ENCODE assay signal across 34 cellular contexts in genomic region chr15:31102049-31102321, GRCh38. TPM values are rescaled to one million over a fixed set of nuclear protein-coding genes. Genes with fewer than 3 reads are reported as not detected.
DNase-seq lines count a peak whose midpoint lies in the region; TF ChIP-seq lines count a peak whose summit lies in the region.
"Had no signal": no experiment of that assay in that cellular context is flagged by ENCODE, and none has a peak within 500 bp of the region (broad histone marks: within the 10 kb centered on the region; RNA-seq: fewer than 3 reads in every experiment).

No MANE protein-coding gene starts in this region.

- H3K27me3 ChIP-seq in dorsolateral prefrontal cortex (no peaks in the 10 kb centered on the region), neural progenitor cell (peaks cover 9% of the 10 kb centered on the region)
- H3K27me3 ChIP-seq: adrenal gland, body of pancreas, SJSA1 had no signal

- DNase-seq in GM20000 (ENCODE audit: low spot score) (peak; percentile 1), RPMI7951 (ENCODE audit: low read depth) (peak; percentile 57), dorsolateral prefrontal cortex (no peak), neural progenitor cell (ENCODE audit: low spot score) (peak; percentile 66), NCI-H446 treated with DMSO at 0.1 percent for 48 hours (lab: John Stamatoyannopoulos, UW) (no peak), NCI-H2029 (lab: John Stamatoyannopoulos, UW) (no peak)
- no peak for DNase-seq in stimulated activated naive CD4-positive, alpha-beta T cell treated with Interleukin-2 at 50 U/mL for 16 hours (lab: John Stamatoyannopoulos, UW)
- DNase-seq in activated T-cell treated with anti-CD3 and anti-CD28 coated beads, Interleukin-2, amount 50 U/mL, for 24 hours, result no peak
- DNase-seq: activated CD4-positive, alpha-beta T cell treated with anti-CD3 and anti-CD28 coated beads, Interleukin-2, amount 50 U/mL, for 48 hours; activated CD8-positive, alpha-beta memory T cell treated with anti-CD3 and anti-CD28 coated beads, Interleukin-2, amount 50 U/mL, for 4 hours; activated naive CD4-positive, alpha-beta T cell treated with anti-CD3 and anti-CD28 coated beads for 36 hours; adrenal gland; body of pancreas; Calu3; CD4-positive, CD25-positive, alpha-beta regulatory T cell; cerebellar nuclear complex; DMS79 treated with DMSO at 0.1 percent for 48 hours; GF-D8; hippocampal formation; Kasumi-1; naive thymus-derived CD8-positive, alpha-beta T cell; NCI-H1417 treated with DMSO at 0.1 percent for 48 hours; NCI-H2081 treated with DMSO at 0.1 percent for 48 hours; NCI-H2227 treated with DMSO at 0.1 percent for 48 hours; NCI-H748 treated with DMSO at 0.1 percent for 48 hours; stimulated activated naive CD8-positive, alpha-beta T cell treated with anti-CD3 and anti-CD28 coated beads, Interleukin-15, Interleukin-2, amounts not matched to agents 100 U/mL and 50 U/mL, for 24 hours; T-helper 1 cell had no signal

- no peaks in the 10 kb centered on the region for H3K9me3 Mint-ChIP-seq in neural progenitor cell
- no peaks in the 10 kb centered on the region for H3K9me3 Mint-ChIP-seq in activated T-cell treated with anti-CD3 and anti-CD28 coated beads, Interleukin-2, amount 50 U/mL, for 24 hours
- H3K9me3 Mint-ChIP-seq: activated naive CD4-positive, alpha-beta T cell treated with anti-CD3 and anti-CD28 coated beads for 36 hours; activated T-helper 1 cell treated with anti-CD3 and anti-CD28 coated beads, Interleukin-12 subunit alpha, Interleukin-12 subunit beta, Interleukin-2, Interleukin-4 antibody, amounts not matched to agents 30 ng/mL and 10 ng/mL and 1 ng/mL, durations not matched to agents 14 hours and 24 hours and 36 hours; CD4-positive, CD25-positive, alpha-beta regulatory T cell; naive thymus-derived CD8-positive, alpha-beta T cell had no signal

- H2AFZ ChIP-seq in neural progenitor cell (replicated peaks), result no peak overlapping the region

- H3K9me3 ChIP-seq in neural progenitor cell (ENCODE audit: low read depth), result no peaks in the 10 kb centered on the region
- H3K9me3 ChIP-seq: adrenal gland, body of pancreas, SJSA1 had no signal

- no peak overlapping the region for H3K9ac ChIP-seq in neural progenitor cell

- H3K27ac ChIP-seq in dorsolateral prefrontal cortex (peak overlapping the region in 37 of 59 donors; percentile 28 to 89 (median 75)), neural progenitor cell (no peak overlapping the region)
- H3K27ac ChIP-seq: adrenal gland, body of pancreas, SJSA1 had no signal

- H4K20me1 ChIP-seq in neural progenitor cell (ENCODE audit: low read depth), result peaks cover 8% of the 10 kb centered on the region

- no peaks in the 10 kb centered on the region for H3K36me3 Mint-ChIP-seq in neural progenitor cell
- H3K36me3 Mint-ChIP-seq in activated T-cell treated with anti-CD3 and anti-CD28 coated beads, Interleukin-2, amount 50 U/mL, for 24 hours (ENCODE audit: low read depth), result no peaks in the 10 kb centered on the region
- H3K36me3 Mint-ChIP-seq: CD4-positive, CD25-positive, alpha-beta regulatory T cell; naive thymus-derived CD8-positive, alpha-beta T cell had no signal

- H3K27me3 Mint-ChIP-seq in neural progenitor cell (ENCODE audit: insufficient read depth, low read depth), result peaks cover 7% of the 10 kb centered on the region
- H3K27me3 Mint-ChIP-seq in activated T-cell treated with anti-CD3 and anti-CD28 coated beads, Interleukin-2, amount 50 U/mL, for 24 hours, result no peaks in the 10 kb centered on the region

- H3K36me3 ChIP-seq in neural progenitor cell, result no peaks in the 10 kb centered on the region
- H3K36me3 ChIP-seq: adrenal gland, SJSA1 had no signal

- no peaks in the 10 kb centered on the region for H3K79me2 ChIP-seq in neural progenitor cell (ENCODE audit: low read depth)

- no peak overlapping the region for H3K4me3 Mint-ChIP-seq in neural progenitor cell
- H3K4me3 Mint-ChIP-seq in activated T-cell treated with anti-CD3 and anti-CD28 coated beads, Interleukin-2, amount 50 U/mL, for 24 hours, result no peak overlapping the region
- H3K4me3 Mint-ChIP-seq: activated naive CD4-positive, alpha-beta T cell treated with anti-CD3 and anti-CD28 coated beads for 36 hours; activated T-helper 1 cell treated with anti-CD3 and anti-CD28 coated beads, Interleukin-12 subunit alpha, Interleukin-12 subunit beta, Interleukin-2, Interleukin-4 antibody, amounts not matched to agents 30 ng/mL and 10 ng/mL and 1 ng/mL, durations not matched to agents 14 hours and 24 hours and 36 hours; CD4-positive, CD25-positive, alpha-beta regulatory T cell; naive thymus-derived CD8-positive, alpha-beta T cell had no signal

- H3K27ac Mint-ChIP-seq in neural progenitor cell, result no peak overlapping the region
- no peak overlapping the region for H3K27ac Mint-ChIP-seq in activated T-cell treated with anti-CD3 and anti-CD28 coated beads, Interleukin-2, amount 50 U/mL, for 24 hours
- H3K27ac Mint-ChIP-seq: activated naive CD4-positive, alpha-beta T cell treated with anti-CD3 and anti-CD28 coated beads for 36 hours; activated T-helper 1 cell treated with anti-CD3 and anti-CD28 coated beads, Interleukin-12 subunit alpha, Interleukin-12 subunit beta, Interleukin-2, Interleukin-4 antibody, amounts not matched to agents 30 ng/mL and 10 ng/mL and 1 ng/mL, durations not matched to agents 14 hours and 24 hours and 36 hours; CD4-positive, CD25-positive, alpha-beta regulatory T cell had no signal

- no peak overlapping the region for H3K4me3 ChIP-seq in dorsolateral prefrontal cortex
- no peak overlapping the region for H3K4me3 ChIP-seq in neural progenitor cell
- H3K4me3 ChIP-seq: adrenal gland, body of pancreas, lung, SJSA1, skin epidermis had no signal

- H3K4me1 ChIP-seq in neural progenitor cell, result peaks cover 34% of the 10 kb centered on the region
- H3K4me1 ChIP-seq: adrenal gland had no signal

- TF ChIP-seq CTCF in GM20000 (IDR thresholded peaks at IDR 0.05; ENCODE audit: extremely low read depth, missing control alignments), result no peak
- TF ChIP-seq CTCF in dorsolateral prefrontal cortex (IDR thresholded peaks at IDR 0.05 in 54 of 56, conservative IDR thresholded peaks at IDR 0.05 in 2 of 56; ENCODE audit: low read depth in 1 of 56, partially characterized antibody in 56 of 56), result no peak
- no peak for TF ChIP-seq CTCF in neural progenitor cell (IDR thresholded peaks at IDR 0.05)

- peak overlapping the region; percentile 36 for H3K4me2 ChIP-seq in neural progenitor cell

- intact Hi-C loops in dorsolateral prefrontal cortex (cut with DNase I), result loop anchor here in 1 of 2 donors (5.0 kb wide), 2 partner anchors 120 to 180 kb away; no protein-coding TSS in a partner anchor

- H3F3A ChIP-seq in neural progenitor cell (ENCODE audit: low read depth), result peaks cover 23% of the 10 kb centered on the region

- peaks cover 43% of the 10 kb centered on the region for H3K4me1 Mint-ChIP-seq in neural progenitor cell
- peaks cover 1% of the 10 kb centered on the region for H3K4me1 Mint-ChIP-seq in activated T-cell treated with anti-CD3 and anti-CD28 coated beads, Interleukin-2, amount 50 U/mL, for 24 hours (ENCODE audit: low read depth)
- H3K4me1 Mint-ChIP-seq: CD4-positive, CD25-positive, alpha-beta regulatory T cell had no signal

RNA-seq across cellular contexts. Expression of gene TRPM1, which starts 0.5 kb away (rescaled TPM):
- not detected in 2 replicates for total RNA-seq in RPMI7951 (2014; rRNA removed; shearing (Covaris generic))
- total RNA-seq in dorsolateral prefrontal cortex (1 to 10 TPM in 17 of 120 experiments, under 1 TPM in 43, not detected in 60; 0.06 to 2.4 (median 0.70) TPM), neural progenitor cell (ENCODE audit: low replicate concordance) (not detected in 2 replicates)
- total RNA-seq: activated naive CD4-positive, alpha-beta T cell treated with anti-CD3 and anti-CD28 coated beads for 36 hours; activated T-helper 1 cell treated with anti-CD3 and anti-CD28 coated beads, Interleukin-12 subunit alpha, Interleukin-12 subunit beta, Interleukin-2, Interleukin-4 antibody, amounts not matched to agents 30 ng/mL and 10 ng/mL and 1 ng/mL, durations not matched to agents 14 hours and 24 hours and 36 hours; adrenal gland; body of pancreas; Calu3; CD4-positive, CD25-positive, alpha-beta regulatory T cell; H4; HepG2; lung; mononuclear cell; naive thymus-derived CD8-positive, alpha-beta T cell had no signal

Comparison
In these comparisons a context has a peak if more than half of its experiments do, and no peak if none do; other contexts are left out.
1. DNase-seq: peak in GM20000 (single experiment), RPMI7951 (single experiment) and neural progenitor cell (single experiment); none in dorsolateral prefrontal cortex (0 of 10), NCI-H446 treated with DMSO at 0.1 percent for 48 hours (single experiment), stimulated activated naive CD4-positive, alpha-beta T cell treated with Interleukin-2 at 50 U/mL for 16 hours (single experiment), activated T-cell treated with anti-CD3 and anti-CD28 coated beads, Interleukin-2, amount 50 U/mL, for 24 hours (single experiment) and NCI-H2029 (single experiment).